Comparison of ENCODE assay signal across 30 cellular contexts in the genomic region with DNA sequence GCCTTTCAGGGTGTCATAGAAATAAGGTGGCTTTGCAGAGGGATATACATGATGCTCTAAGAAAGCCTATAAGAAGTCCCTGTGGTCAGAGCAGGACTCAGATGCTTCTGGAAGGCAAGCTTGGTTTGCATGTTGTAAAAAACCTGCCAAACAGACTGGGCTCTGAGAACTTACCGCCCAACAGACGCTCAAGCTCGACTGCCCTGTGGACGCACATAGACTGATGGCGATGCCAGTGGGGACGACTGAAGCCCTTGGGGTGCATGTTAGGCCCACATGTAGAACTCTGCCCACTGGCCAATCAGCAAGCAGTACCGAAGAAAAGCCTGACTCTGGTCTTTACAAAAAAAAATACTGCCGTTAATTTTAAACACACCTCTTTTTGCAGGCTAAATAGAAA.
"Had no signal": no experiment of that assay in that cellular context is flagged by ENCODE, and none has a peak within 500 bp of the region (broad histone marks: within the 10 kb centered on the region; RNA-seq: fewer than 3 reads in every experiment).

No MANE protein-coding gene starts in this region.

- H3K27ac Mint-ChIP-seq: immature natural killer cell; natural killer cell; stimulated activated memory B cell treated with anti-CD40 and anti-IgM and Interleukin-4, amounts not matched to agents 10 μg/mL and 1 μg/mL and 100 μg/mL, for 72 hours had no signal

- H3K27ac ChIP-seq: left lung, lower lobe of right lung, pancreas, prostate gland, stomach, testis, thyroid gland, upper lobe of right lung had no signal

- H3K4me2 ChIP-seq: smooth muscle cell had no signal

- H3K36me3 Mint-ChIP-seq: immature natural killer cell; naive B cell; natural killer cell; stimulated activated memory B cell treated with anti-CD40 and anti-IgM and Interleukin-4, amounts not matched to agents 10 μg/mL and 1 μg/mL and 100 μg/mL, for 72 hours had no signal

- DNase-seq: head of caudate nucleus; immature natural killer cell; kidney; left colon; left lung; lower lobe of right lung; mammary epithelial cell; mesenchymal stem cell; naive B cell; natural killer cell; nucleus accumbens; pancreas; retina; right cardiac atrium; stimulated activated CD4-positive, alpha-beta T cell treated with anti-CD3 and anti-CD28 coated beads, Interleukin-1b, Interleukin-23, amount 100 ng/mL, for 48 hours; stimulated activated CD4-positive, alpha-beta T cell treated with anti-CD3 and anti-CD28 coated beads, Interleukin-2, amount 100 ng/mL, for 48 hours; stimulated activated CD4-positive, alpha-beta T cell treated with anti-CD3 and anti-CD28 coated beads, Interleukin-4, amount 100 ng/mL, for 4 hours; stimulated activated CD8-positive, alpha-beta memory T cell treated with anti-CD3 and anti-CD28 coated beads, Interleukin-4, amount 100 ng/mL, for 48 hours; stimulated activated naive CD8-positive, alpha-beta T cell treated with anti-CD3 and anti-CD28 coated beads, Interleukin-15, Interleukin-2, amounts not matched to agents 100 U/mL and 50 U/mL, for 24 hours; stomach; testis; thyroid gland; trophoblast cell; upper lobe of right lung had no signal

- H3K27me3 ChIP-seq: left lung, pancreas, stomach, testis, thyroid gland, upper lobe of right lung had no signal

- H3K4me3 ChIP-seq: left lung, lower lobe of right lung, pancreas, prostate gland, smooth muscle cell, stomach, testis, thyroid gland, upper lobe of right lung had no signal

- H3K9me3 Mint-ChIP-seq: immature natural killer cell; natural killer cell; stimulated activated memory B cell treated with anti-CD40 and anti-IgM and Interleukin-4, amounts not matched to agents 10 μg/mL and 1 μg/mL and 100 μg/mL, for 72 hours had no signal

- H3K4me3 Mint-ChIP-seq: immature natural killer cell; natural killer cell; stimulated activated memory B cell treated with anti-CD40 and anti-IgM and Interleukin-4, amounts not matched to agents 10 μg/mL and 1 μg/mL and 100 μg/mL, for 72 hours had no signal

- H3K9me3 ChIP-seq: left lung, lower lobe of right lung, pancreas, prostate gland, stomach, testis, thyroid gland, upper lobe of right lung had no signal

- H3K36me3 ChIP-seq: left lung, lower lobe of right lung, pancreas, prostate gland, stomach, thyroid gland, upper lobe of right lung had no signal

- H3K4me1 Mint-ChIP-seq: immature natural killer cell; naive B cell; stimulated activated memory B cell treated with anti-CD40 and anti-IgM and Interleukin-4, amounts not matched to agents 10 μg/mL and 1 μg/mL and 100 μg/mL, for 72 hours had no signal

- FAIRE-seq: islet of Langerhans, kidney, pancreas, urothelium cell line had no signal

- ATAC-seq: left colon; left lung; lower lobe of right lung; natural killer cell; pancreas; right cardiac atrium; sciatic nerve; stimulated activated memory B cell treated with anti-CD40 and anti-IgM and Interleukin-4, amounts not matched to agents 10 μg/mL and 1 μg/mL and 100 μg/mL, for 72 hours; stimulated activated naive CD8-positive, alpha-beta T cell treated with anti-CD3 and anti-CD28 coated beads, Interleukin-15, Interleukin-2, amounts not matched to agents 100 U/mL and 50 U/mL, for 24 hours; upper lobe of right lung had no signal

- H3K4me1 ChIP-seq: prostate gland had no signal
